Comparison of ENCODE assay signal across 1 cellular context in genomic region chr15:52491460-52491859, GRCh38.
A peak's percentile ranks its signal among the peaks of the same experiment; 100 is the strongest.
TF ChIP-seq lines count a peak whose summit lies in the region.

No MANE protein-coding gene starts in this region.

TF ChIP-seq in HEK293, 187 proteins besides CTCF, POLR2A, EP300 and RAD21 (continued from another document):
- TF ChIP-seq ZNF518A (tag by site-specific recombination; conservative IDR thresholded peaks at IDR 0.05; ENCODE audit: low read depth) (no peak), MZF1 (tag by site-specific recombination; IDR thresholded peaks at IDR 0.05; ENCODE audit: borderline replicate concordance) (0 out of 2 replicates have a peak, but pooled peaks have one; percentile 42), SCRT2 (tag by site-specific recombination; IDR thresholded peaks at IDR 0.05) (no peak), ZNF37A (tag by site-specific recombination; IDR thresholded peaks at IDR 0.05) (no peak), ZIC2 (tag by site-specific recombination; IDR thresholded peaks at IDR 0.05) (no peak), ZNF704 (tag by site-specific recombination; IDR thresholded peaks at IDR 0.05) (no peak), KLF1 (tag by site-specific recombination; IDR thresholded peaks at IDR 0.05) (no peak), ZNF549 (tag by site-specific recombination; IDR thresholded peaks at IDR 0.05) (no peak)
